24 cellular contexts compared by ENCODE assay signal in genomic region chr7:143518521-143518920, GRCh38. TPM values are rescaled to one million over a fixed set of nuclear protein-coding genes. Genes with fewer than 3 reads are reported as not detected.
"Had no signal": no experiment of that assay in that cellular context is flagged by ENCODE, and none has a peak within 500 bp of the region (broad histone marks: within the 10 kb centered on the region; RNA-seq: fewer than 3 reads in every experiment).

No MANE protein-coding gene starts in this region.

- H3K27ac Mint-ChIP-seq: activated CD8-positive, alpha-beta T cell treated with anti-CD3 and anti-CD28 coated beads, Interleukin-2, amount 10 ng/mL, durations not matched to agents 7 days and 5 days; activated naive CD8-positive, alpha-beta T cell; activated T-cell treated with anti-CD3 and anti-CD28 coated beads, Interleukin-2, amount 50 U/mL, for 72 hours; natural killer cell treated with Interleukin-12 subunit alpha and Interleukin-12 subunit beta and Interleukin-15 and Interleukin-18, amount 100 ng/mL, for 72 hours; progenitor cell of endocrine pancreas; stimulated activated effector memory CD8-positive, alpha-beta T cell treated with anti-CD3 and anti-CD28 coated beads, Interleukin-12 subunit alpha, Interleukin-12 subunit beta, amount 100 ng/mL, for 72 hours; WTC11 had no signal

- H3K9me3 Mint-ChIP-seq: activated T-cell treated with anti-CD3 and anti-CD28 coated beads, Interleukin-2, amount 50 U/mL, for 72 hours; natural killer cell treated with Interleukin-12 subunit alpha and Interleukin-12 subunit beta and Interleukin-15 and Interleukin-18, amount 100 ng/mL, for 72 hours; stimulated activated effector memory CD8-positive, alpha-beta T cell treated with anti-CD3 and anti-CD28 coated beads, Interleukin-12 subunit alpha, Interleukin-12 subunit beta, amount 100 ng/mL, for 72 hours; WTC11 had no signal

- H3K36me3 Mint-ChIP-seq: natural killer cell treated with Interleukin-12 subunit alpha and Interleukin-12 subunit beta and Interleukin-15 and Interleukin-18, amount 100 ng/mL, for 72 hours; stimulated activated effector memory CD8-positive, alpha-beta T cell treated with anti-CD3 and anti-CD28 coated beads, Interleukin-12 subunit alpha, Interleukin-12 subunit beta, amount 100 ng/mL, for 72 hours; WTC11 had no signal

- H3K4me3 Mint-ChIP-seq: activated CD8-positive, alpha-beta T cell treated with anti-CD3 and anti-CD28 coated beads, Interleukin-2, amount 10 ng/mL, durations not matched to agents 7 days and 5 days; activated naive CD8-positive, alpha-beta T cell; activated T-cell treated with anti-CD3 and anti-CD28 coated beads, Interleukin-2, amount 50 U/mL, for 72 hours; natural killer cell treated with Interleukin-12 subunit alpha and Interleukin-12 subunit beta and Interleukin-15 and Interleukin-18, amount 100 ng/mL, for 72 hours; stimulated activated effector memory CD8-positive, alpha-beta T cell treated with anti-CD3 and anti-CD28 coated beads, Interleukin-12 subunit alpha, Interleukin-12 subunit beta, amount 100 ng/mL, for 72 hours; WTC11 had no signal

- DNase-seq: activated CD4-positive, alpha-beta T cell treated with anti-CD3 and anti-CD28 coated beads for 4 hours; activated CD8-positive, alpha-beta memory T cell treated with anti-CD3 and anti-CD28 coated beads, Interleukin-2, amount 50 U/mL, for 48 hours; activated CD8-positive, alpha-beta T cell treated with anti-CD3 and anti-CD28 coated beads, Interleukin-2, amount 10 ng/mL, durations not matched to agents 7 days and 5 days; activated gamma-delta T cell treated with Interleukin-2 at 50 U/mL for 16 hours; activated T-cell treated with anti-CD3 and anti-CD28 coated beads, Interleukin-2, amount 50 U/mL, for 72 hours; esophagus squamous epithelium; left ventricle myocardium superior; right cardiac atrium; stimulated activated CD4-positive, alpha-beta T cell treated with anti-CD3 and anti-CD28 coated beads, Interleukin-2, amount 100 ng/mL, for 24 hours; uterus had no signal

- ATAC-seq: activated CD8-positive, alpha-beta T cell treated with anti-CD3 and anti-CD28 coated beads, Interleukin-2, amount 10 ng/mL, durations not matched to agents 7 days and 5 days; activated T-cell treated with anti-CD3 and anti-CD28 coated beads, Interleukin-2, amount 50 U/mL, for 72 hours; left ventricle myocardium superior; natural killer cell treated with Interleukin-12 subunit alpha and Interleukin-12 subunit beta and Interleukin-15 and Interleukin-18, amount 100 ng/mL, for 72 hours; right cardiac atrium; stimulated activated effector memory CD8-positive, alpha-beta T cell treated with anti-CD3 and anti-CD28 coated beads, Interleukin-12 subunit alpha, Interleukin-12 subunit beta, amount 100 ng/mL, for 72 hours; WTC11 had no signal

- H3K4me1 Mint-ChIP-seq: stimulated activated effector memory CD8-positive, alpha-beta T cell treated with anti-CD3 and anti-CD28 coated beads, Interleukin-12 subunit alpha, Interleukin-12 subunit beta, amount 100 ng/mL, for 72 hours had no signal

- H3K27me3 Mint-ChIP-seq: activated naive CD8-positive, alpha-beta T cell had no signal

RNA-seq across cellular contexts. Expression of gene TAS2R41, which starts 40.8 kb away (rescaled TPM):
- total RNA-seq: activated CD8-positive, alpha-beta T cell treated with anti-CD3 and anti-CD28 coated beads, Interleukin-2, amount 10 ng/mL, durations not matched to agents 7 days and 5 days; activated T-cell treated with anti-CD3 and anti-CD28 coated beads, Interleukin-2, amount 50 U/mL, for 72 hours; bronchial epithelial cell; endothelial cell of umbilical vein; fibroblast of villous mesenchyme; glomerular endothelial cell; hepatocyte; kidney epithelial cell; left ventricle myocardium superior; mesenteric fat pad; natural killer cell treated with Interleukin-12 subunit alpha and Interleukin-12 subunit beta and Interleukin-15 and Interleukin-18, amount 100 ng/mL, for 72 hours; occipital lobe; progenitor cell of endocrine pancreas; right cardiac atrium; T-helper 1 cell treated with Interleukin-12 subunit alpha and Interleukin-12 subunit beta and Interleukin-4 antibody, amounts not matched to agents 30 ng/mL and 1 ng/mL, for 36 hours had no signal
- polyA plus RNA-seq: endothelial cell of umbilical vein, hepatocyte, right cardiac atrium had no signal

RNA-seq across cellular contexts. Expression of gene CTAGE15, which starts 53.1 kb away (rescaled TPM):
- total RNA-seq: bronchial epithelial cell, endothelial cell of umbilical vein, glomerular endothelial cell, kidney epithelial cell, mesenteric fat pad had no signal
- polyA plus RNA-seq: endothelial cell of umbilical vein had no signal
